In the genomic region with DNA sequence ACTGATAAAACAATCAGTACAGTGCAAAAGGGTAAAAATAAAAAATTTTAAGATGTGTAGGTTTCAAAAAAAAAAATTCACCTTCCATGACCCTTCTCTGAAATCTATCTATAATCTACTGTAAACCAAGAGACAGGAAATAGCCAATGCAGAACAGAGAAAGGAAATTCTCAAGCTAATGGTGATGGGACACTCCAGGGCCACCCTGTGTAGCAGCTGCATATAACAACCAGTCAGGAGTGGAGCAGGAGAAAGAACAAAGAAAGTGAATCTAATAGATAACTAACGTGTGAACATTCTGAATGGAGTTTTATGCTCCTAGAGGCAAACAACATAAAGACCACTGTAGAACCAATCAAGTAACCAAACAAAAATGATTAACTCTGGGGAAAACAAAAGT, we compare ENCODE assay signal across 9 cellular contexts. TPM values are rescaled to one million over a fixed set of nuclear protein-coding genes. Genes with fewer than 3 reads are reported as not detected.
DNase-seq lines count a peak whose midpoint lies in the region; ATAC-seq and TF ChIP-seq lines count a peak whose summit lies in the region.
"Had no signal": no experiment of that assay in that cellular context is flagged by ENCODE, and none has a peak within 500 bp of the region (broad histone marks: within the 10 kb centered on the region; RNA-seq: fewer than 3 reads in every experiment).

No MANE protein-coding gene starts in this region.

- H3F3A ChIP-seq in neural progenitor cell (ENCODE audit: low read depth) = peaks cover 3% of the 10 kb centered on the region

- peak; percentile 80 for ATAC-seq in HG02973 (IDR thresholded peaks at IDR 0.05; ENCODE audit: unreplicated experiment)

- H3K9me3 Mint-ChIP-seq in activated T-cell treated with anti-CD3 and anti-CD28 coated beads, Interleukin-2, amount 50 U/mL, for 24 hours = peaks cover 3% of the 10 kb centered on the region
- H3K9me3 Mint-ChIP-seq in neural progenitor cell = peaks cover 2% of the 10 kb centered on the region

- no peak overlapping the region for H2AFZ ChIP-seq in neural progenitor cell (replicated peaks)

- WGBS in sigmoid colon, 2 donors = 56 to 61% methylated on average over 1 of the region's 1 CpG

- peaks cover 65% of the 10 kb centered on the region for H3K4me1 Mint-ChIP-seq in activated T-cell treated with anti-CD3 and anti-CD28 coated beads, Interleukin-2, amount 50 U/mL, for 24 hours (ENCODE audit: low read depth)
- H3K4me1 Mint-ChIP-seq in neural progenitor cell = no peaks in the 10 kb centered on the region

- H3K36me3 Mint-ChIP-seq in activated T-cell treated with anti-CD3 and anti-CD28 coated beads, Interleukin-2, amount 50 U/mL, for 24 hours (ENCODE audit: low read depth) = peaks cover 85% of the 10 kb centered on the region
- peaks cover 29% of the 10 kb centered on the region for H3K36me3 Mint-ChIP-seq in neural progenitor cell

- no peak for TF ChIP-seq POLR2A in sigmoid colon (IDR thresholded peaks at IDR 0.05)

- intact Hi-C loops in sigmoid colon (cut with DNase I) = loop anchor here (5.0 kb wide), 1 partner anchor 146 kb away; the partner anchor contains the start of gene ROR2

- peak overlapping the region; percentile 46 for H3K4me3 Mint-ChIP-seq in activated T-cell treated with anti-CD3 and anti-CD28 coated beads, Interleukin-2, amount 50 U/mL, for 24 hours
- H3K4me3 Mint-ChIP-seq in neural progenitor cell = no peak overlapping the region

- H4K20me1 ChIP-seq in neural progenitor cell (ENCODE audit: low read depth) = peaks cover 7% of the 10 kb centered on the region

- DNase-seq in activated T-cell treated with anti-CD3 and anti-CD28 coated beads, Interleukin-2, amount 50 U/mL, for 24 hours = no peak
- DNase-seq in activated T-cell treated with anti-CD3 and anti-CD28 coated beads, Interleukin-2, amount 50 U/mL, for 1 hour = no peak
- DNase-seq in brain microvascular endothelial cell = no peak
- no peak for DNase-seq in sigmoid colon
- DNase-seq in CD1c-positive myeloid dendritic cell (ENCODE audit: extremely low spot score) = no peak
- no peak for DNase-seq in neural progenitor cell (ENCODE audit: low spot score)
- DNase-seq in stimulated activated CD4-positive, alpha-beta T cell treated with anti-CD3 and anti-CD28 coated beads, Interleukin-4, amount 100 ng/mL, for 1 hour = no peak
- DNase-seq: NCI-H2171 had no signal

- H3K4me1 ChIP-seq in sigmoid colon = peaks cover 0 to 5% (median 0%) of the 10 kb centered on the region in 4 donors
- no peaks in the 10 kb centered on the region for H3K4me1 ChIP-seq in neural progenitor cell

- no peak for TF ChIP-seq EP300 in sigmoid colon (IDR thresholded peaks at IDR 0.05)

- H3K27ac Mint-ChIP-seq in activated T-cell treated with anti-CD3 and anti-CD28 coated beads, Interleukin-2, amount 50 U/mL, for 24 hours = peak overlapping the region; percentile 91
- H3K27ac Mint-ChIP-seq in neural progenitor cell = no peak overlapping the region

- H3K4me2 ChIP-seq in neural progenitor cell = no peak overlapping the region

- peaks cover 6% of the 10 kb centered on the region for H3K36me3 ChIP-seq in brain microvascular endothelial cell (replicated peaks)
- H3K36me3 ChIP-seq in sigmoid colon = peaks cover 0 to 17% (median 4%) of the 10 kb centered on the region in 4 donors
- H3K36me3 ChIP-seq in neural progenitor cell = no peaks in the 10 kb centered on the region

- H3K9me3 ChIP-seq in sigmoid colon (no peaks in the 10 kb centered on the region), neural progenitor cell (ENCODE audit: low read depth) (no peaks in the 10 kb centered on the region)

- peak overlapping the region; percentile 35 for H3K27ac ChIP-seq in brain microvascular endothelial cell
- peak overlapping the region; percentile 8 to 66 (median 38) for H3K27ac ChIP-seq in sigmoid colon
- H3K27ac ChIP-seq in neural progenitor cell = no peak overlapping the region

- H3K4me3 ChIP-seq in brain microvascular endothelial cell (ENCODE audit: low read depth, low read length) (no peak overlapping the region), sigmoid colon (peak overlapping the region in 1 of 4 donors; percentile 46), neural progenitor cell (no peak overlapping the region)

- no peak overlapping the region for H3K9ac ChIP-seq in neural progenitor cell

- in situ Hi-C loops in brain microvascular endothelial cell (cut with HindIII; ENCODE audit: low pct_ligation_motif_present, low sequenced_read_pairs) = no loop called here

- H3K27me3 Mint-ChIP-seq in activated T-cell treated with anti-CD3 and anti-CD28 coated beads, Interleukin-2, amount 50 U/mL, for 24 hours = no peaks in the 10 kb centered on the region
- no peaks in the 10 kb centered on the region for H3K27me3 Mint-ChIP-seq in neural progenitor cell (ENCODE audit: insufficient read depth, low read depth)

- H3K79me2 ChIP-seq in neural progenitor cell (ENCODE audit: low read depth) = peaks cover 47% of the 10 kb centered on the region

- TF ChIP-seq CTCF in brain microvascular endothelial cell (IDR thresholded peaks at IDR 0.05; ENCODE audit: low read depth, low read length, missing control alignments) (no peak), sigmoid colon (IDR thresholded peaks at IDR 0.05) (no peak), neural progenitor cell (IDR thresholded peaks at IDR 0.05) (no peak)

- H3K27me3 ChIP-seq in brain microvascular endothelial cell (replicated peaks) = no peaks in the 10 kb centered on the region
- no peaks in the 10 kb centered on the region for H3K27me3 ChIP-seq in sigmoid colon
- no peaks in the 10 kb centered on the region for H3K27me3 ChIP-seq in neural progenitor cell

RNA-seq across cellular contexts. Expression of gene SPTLC1, which starts 16.6 kb away (rescaled TPM):
- total RNA-seq in sigmoid colon (10 to 100 TPM; 55.0 to 75.4 (median 67.8) TPM), neural progenitor cell (ENCODE audit: low replicate concordance) (86.3 and 119 TPM in 2 replicates)
- polyA plus RNA-seq in sigmoid colon = 10 to 100 TPM; 10.2 to 47.1 (median 11.1) TPM
